ENCODE assay signal across 8 cellular contexts in genomic region chr1:51622455-51622913, GRCh38. TPM values are rescaled to one million over a fixed set of nuclear protein-coding genes. Genes with fewer than 3 reads are reported as not detected.
A peak's percentile ranks its signal among the peaks of the same experiment; 100 is the strongest.
DNase-seq lines count a peak whose midpoint lies in the region; ATAC-seq and TF ChIP-seq lines count a peak whose summit lies in the region.

No MANE protein-coding gene starts in this region.

- no peaks in the 10 kb centered on the region for H3K36me3 Mint-ChIP-seq in chondrocyte (ENCODE audit: low read depth)

- no peak overlapping the region for H3K27ac ChIP-seq in A673 (ENCODE audit: low read depth, low read length, poor library complexity, severe bottlenecking)
- peak overlapping the region; percentile 54; the same call in 1 of the 2 replicates for H3K27ac ChIP-seq in HCT116 (ENCODE audit: low read depth, low read length)

- peak; percentile 27 for TF ChIP-seq RAD21 in HCT116 (IDR thresholded peaks at IDR 0.05; ENCODE audit: low read depth)

- peaks cover 66% of the 10 kb centered on the region for H3K4me1 Mint-ChIP-seq in chondrocyte (ENCODE audit: low read depth)

- no peak overlapping the region for H2AFZ ChIP-seq in HCT116 (ENCODE audit: low read depth, low read length, poor library complexity, severe bottlenecking)

- H3K27ac Mint-ChIP-seq in chondrocyte (ENCODE audit: unreplicated experiment), result peak overlapping the region; percentile 34

- H3K4me2 ChIP-seq in HCT116 (ENCODE audit: low read length), result peak overlapping the region; percentile 70

- BruUV-seq in A673 (replicated peaks; lab: Mats Ljungman, UMichigan) (no TSS peak), HCT116 (replicated peaks; lab: Mats Ljungman, UMichigan) (no TSS peak)

- no peak overlapping the region for H3K4me3 ChIP-seq in A673 (ENCODE audit: low read depth, low read length, poor library complexity, severe bottlenecking)
- H3K4me3 ChIP-seq in HCT116 (replicated peaks in 1 of 2; ENCODE audit: low read depth in 1 of 2, low read length in 2 of 2), result peak overlapping the region; percentile 10 to 45; a peak in 3 of 4 replicates

- peak; percentile 60 for DNase-seq in A673 (ENCODE audit: low spot score)
- DNase-seq in HCT116 (ENCODE audit: low read depth, low spot score), result peak; percentile 96
- peak; percentile 13 for DNase-seq in NCI-H774 (lab: John Stamatoyannopoulos, UW)
- no peak for DNase-seq in chondrocyte (ENCODE audit: low spot score)
- DNase-seq in myocyte (ENCODE audit: low read depth), result peak; percentile 34
- DNase-seq in putamen (ENCODE audit: low spot score), result no peak

- intact Hi-C loops in A673 (cut with micrococcal nuclease; ENCODE audit: unreplicated experiment), result no loop called here
- intact Hi-C loops in HCT116 (cut with micrococcal nuclease), result loop anchor here (10.0 kb wide), 1 partner anchor 382 kb away; no protein-coding TSS in a partner anchor

- H3K9me3 ChIP-seq in A673 (ENCODE audit: low read depth, low read length, poor library complexity, severe bottlenecking), result no peaks in the 10 kb centered on the region
- H3K9me3 ChIP-seq in HCT116 (ENCODE audit: control insufficient read depth in 1 of 2, insufficient read depth in 1 of 2, low read depth in 1 of 2, low read length in 2 of 2), result no peaks in the 10 kb centered on the region

- TF ChIP-seq POLR2A in HCT116 (IDR thresholded peaks at IDR 0.05; ENCODE audit: borderline replicate concordance, extremely low read depth, insufficient read depth, insufficient read length), result no peak

- no peaks in the 10 kb centered on the region for H3K36me3 ChIP-seq in A673 (ENCODE audit: insufficient read depth, low read length, poor library complexity, severe bottlenecking)
- H3K36me3 ChIP-seq in HCT116 (ENCODE audit: control insufficient read depth in 1 of 2, insufficient read depth in 2 of 2, low read length in 2 of 2), result no peaks in the 10 kb centered on the region

- H3K27me3 Mint-ChIP-seq in chondrocyte (ENCODE audit: low read depth), result no peaks in the 10 kb centered on the region

- no peaks in the 10 kb centered on the region for H3K27me3 ChIP-seq in A673 (replicated peaks; ENCODE audit: insufficient read depth, low read depth, low read length, poor library complexity)
- no peaks in the 10 kb centered on the region for H3K27me3 ChIP-seq in HCT116 (ENCODE audit: insufficient read depth, low read length)

- H3K9me3 Mint-ChIP-seq in chondrocyte (ENCODE audit: low read depth), result no peaks in the 10 kb centered on the region

- RAD21 ChIA-PET in HCT116 (lab: Charles Lee; ENCODE audit: low non-redundant PET in 1 of 2, low total read pairs in 2 of 2, uncharacterized antibody in 2 of 2, unreplicated experiment in 2 of 2), result interaction anchor here in 1 of 2 experiments (1.8 kb wide), 1 partner anchor 107 kb away, joined by 5 read pairs; no protein-coding TSS in a partner anchor

- H3K9ac ChIP-seq in HCT116 (ENCODE audit: low read length), result peak overlapping the region; percentile 39

- H3K9me2 ChIP-seq in HCT116 (ENCODE audit: insufficient read depth), result no peaks in the 10 kb centered on the region

- peaks cover 34% of the 10 kb centered on the region for H3K4me1 ChIP-seq in A673 (ENCODE audit: insufficient read depth, low read length, poor library complexity, severe bottlenecking)
- H3K4me1 ChIP-seq in HCT116 (ENCODE audit: control insufficient read depth in 1 of 2, insufficient read depth in 2 of 2, low read length in 2 of 2), result peaks cover 30 to 60% of the 10 kb centered on the region in 2 experiments

- H3K79me2 ChIP-seq in HCT116 (ENCODE audit: insufficient read depth, low read length), result peaks cover 88% of the 10 kb centered on the region

- TF ChIP-seq CTCF in A673 (conservative IDR thresholded peaks at IDR 0.05; ENCODE audit: low read depth, low read length) (no peak), HCT116 (IDR thresholded peaks at IDR 0.05 in 2 of 3, conservative IDR thresholded peaks at IDR 0.05 in 1 of 3; ENCODE audit: borderline replicate concordance in 1 of 3, insufficient read depth in 1 of 3, low read depth in 2 of 3, low read length in 2 of 3) (no peak), chondrocyte (IDR thresholded peaks at IDR 0.05) (no peak)

- H4K20me1 ChIP-seq in HCT116 (ENCODE audit: insufficient read depth), result no peaks in the 10 kb centered on the region

- no peak overlapping the region for H3K4me3 Mint-ChIP-seq in chondrocyte (ENCODE audit: unreplicated experiment)

- POLR2A ChIA-PET in A673 (lab: Charles Lee; ENCODE audit: low non-redundant PET), result interaction anchor here (0.7 kb wide), 1 partner anchor 135 kb away, joined by 5 read pairs; no protein-coding TSS in a partner anchor
- POLR2A ChIA-PET in HCT116 (lab: Charles Lee), result interaction anchor here (1.3 to 1.6 kb wide), 2 partner anchors 51 to 53 kb away, joined by 3 to 4 read pairs; no protein-coding TSS in a partner anchor

- CTCF ChIA-PET in A673 (lab: Charles Lee) (no interaction called here), HCT116 (lab: Charles Lee) (interaction anchor here (0.5 to 3.1 kb wide), 2 partner anchors 107 to 147 kb away, joined by 6 read pairs; no protein-coding TSS in a partner anchor)

- ATAC-seq in HCT116 (peak; percentile 95), GM21737 (IDR thresholded peaks at IDR 0.05; ENCODE audit: unreplicated experiment) (no peak), GM21717 (IDR thresholded peaks at IDR 0.05; ENCODE audit: unreplicated experiment) (no peak)

TF ChIP-seq in HCT116, 20 proteins besides CTCF, POLR2A, EP300 and RAD21:
- TF ChIP-seq SRF (IDR thresholded peaks at IDR 0.05; ENCODE audit: low read depth) (peak; percentile 51; the same call in 1 of the 2 replicates), REST (IDR thresholded peaks at IDR 0.05; ENCODE audit: low read depth) (no peak), JUND (IDR thresholded peaks at IDR 0.05) (peak; percentile 92), SP1 (IDR thresholded peaks at IDR 0.05; ENCODE audit: low read depth) (peak; percentile 84; the same call in 1 of the 2 replicates), ZNF274 (IDR thresholded peaks at IDR 0.05; ENCODE audit: low read depth, low read length) (no peak), ZBTB33 (IDR thresholded peaks at IDR 0.05; ENCODE audit: extremely low read depth, insufficient replicate concordance, low read length) (no peak), CBX3 (IDR thresholded peaks at IDR 0.05; ENCODE audit: low read depth) (peak; percentile 97), CEBPB (IDR thresholded peaks at IDR 0.05; ENCODE audit: low read depth) (peak; percentile 51; the same call in 1 of the 2 replicates), EGR1 (IDR thresholded peaks at IDR 0.05; ENCODE audit: low read depth) (no peak), FOSL1 (IDR thresholded peaks at IDR 0.05; ENCODE audit: low read depth) (peak; percentile 90), EZH2phosphoT487 (IDR thresholded peaks at IDR 0.05; ENCODE audit: borderline replicate concordance) (no peak), YY1 (IDR thresholded peaks at IDR 0.05; ENCODE audit: extremely low read depth, insufficient replicate concordance, low read depth, low read length) (peak; percentile 57), POLR2AphosphoS5 (IDR thresholded peaks at IDR 0.05; ENCODE audit: low read depth, low read length) (peak; percentile 71), SIN3A (IDR thresholded peaks at IDR 0.05; ENCODE audit: low read depth) (peak; percentile 81)
- TF ChIP-seq, protein P1, sequence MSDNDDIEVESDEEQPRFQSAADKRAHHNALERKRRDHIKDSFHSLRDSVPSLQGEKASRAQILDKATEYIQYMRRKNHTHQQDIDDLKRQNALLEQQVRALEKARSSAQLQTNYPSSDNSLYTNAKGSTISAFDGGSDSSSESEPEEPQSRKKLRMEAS (IDR thresholded peaks at IDR 0.05), result peak; percentile 79

RNA-seq across cellular contexts. Expression of gene OSBPL9, which starts 5.6 kb away (rescaled TPM):
- total RNA-seq in A673 (2021), result 62.4 and 73.7 TPM in 2 replicates
- total RNA-seq in HCT116 (2021; ENCODE audit: unreplicated experiment), result 52.6 TPM
- 31.7 and 37.0 TPM in 2 replicates for polyA plus RNA-seq in HCT116 (2012)
- total RNA-seq in chondrocyte, result 178 to 258 TPM (median 186 TPM) in 3 replicates
- total RNA-seq in myocyte, result 23.5 and 31.7 TPM in 2 replicates
- 19.5 TPM for polyA plus RNA-seq in myocyte (2012)

Comparison
In these comparisons a context has a peak if more than half of its experiments do, and no peak if none do; other contexts are left out.
1. DNase-seq: peak in A673 (single experiment), HCT116 (single experiment), NCI-H774 (single experiment) and myocyte (single experiment); none in chondrocyte (single experiment) and putamen (single experiment).